Comparison of ENCODE assay signal across 10 cellular contexts in genomic region chr3:15294914-15295313, GRCh38. TPM values are rescaled to one million over a fixed set of nuclear protein-coding genes. Genes with fewer than 3 reads are reported as not detected.
DNase-seq lines count a peak whose midpoint lies in the region; ATAC-seq, FAIRE-seq and TF ChIP-seq lines count a peak whose summit lies in the region.
"Had no signal": no experiment of that assay in that cellular context is flagged by ENCODE, and none has a peak within 500 bp of the region (broad histone marks: within the 10 kb centered on the region; RNA-seq: fewer than 3 reads in every experiment).

No MANE protein-coding gene starts in this region.

- no peak for ATAC-seq in GM18519 (IDR thresholded peaks at IDR 0.05; ENCODE audit: low FRiP score, unreplicated experiment)

- H3K9me3 Mint-ChIP-seq in glutamatergic neuron (ENCODE audit: unreplicated experiment) = peaks cover 6% of the 10 kb centered on the region

- H3K27ac ChIP-seq in DOHH2 (ENCODE audit: low read depth, low read length) = peak overlapping the region; percentile 50
- peak overlapping the region; percentile 69 to 75 (median 72) for H3K27ac ChIP-seq in sigmoid colon
- no peak overlapping the region for H3K27ac ChIP-seq in MM.1S (ENCODE audit: low read length)

- H3K9me3 ChIP-seq in DOHH2 (ENCODE audit: control insufficient read depth, insufficient read depth, low read length) (no peaks in the 10 kb centered on the region), sigmoid colon (no peaks in the 10 kb centered on the region), MM.1S (replicated peaks; ENCODE audit: insufficient read depth, low read length) (no peaks in the 10 kb centered on the region), MG63 (no peaks in the 10 kb centered on the region)

- H3K4me3 ChIP-seq in DOHH2 (ENCODE audit: low read length) = peak overlapping the region; percentile 26
- no peak overlapping the region for H3K4me3 ChIP-seq in sigmoid colon
- H3K4me3 ChIP-seq in MM.1S (ENCODE audit: low read length) = no peak overlapping the region
- no peak overlapping the region for H3K4me3 ChIP-seq in MG63

- H3K27me3 Mint-ChIP-seq in glutamatergic neuron (ENCODE audit: unreplicated experiment) = peaks cover 9% of the 10 kb centered on the region

- H3K4me2 ChIP-seq in DOHH2 (ENCODE audit: low read length) (peak overlapping the region; percentile 61), MM.1S (ENCODE audit: low read depth, low read length) (no peak overlapping the region)

- H3F3A ChIP-seq in DOHH2 (ENCODE audit: control insufficient read depth, insufficient read depth) (peaks cover 2% of the 10 kb centered on the region; the same call in 1 of the 2 replicates), MM.1S (ENCODE audit: insufficient read depth, low read length) (peaks cover 20% of the 10 kb centered on the region)

- no peak overlapping the region for H3K9ac ChIP-seq in MM.1S (ENCODE audit: low read length)

- H3K27me3 ChIP-seq in DOHH2 (ENCODE audit: control insufficient read depth, low read length) (no peaks in the 10 kb centered on the region), sigmoid colon (no peaks in the 10 kb centered on the region), MM.1S (replicated peaks; ENCODE audit: insufficient read depth, low read length) (no peaks in the 10 kb centered on the region), MG63 (no peaks in the 10 kb centered on the region)

- DNase-seq in SKM-1 treated with dmso at 0.1 percent for 144 hours (lab: John Stamatoyannopoulos, UW; ENCODE audit: unreplicated experiment) (peak; percentile 31), glutamatergic neuron (no peak), sigmoid colon (peak; percentile 72), MM.1S (no peak), HTR-8/SVneo (ENCODE audit: insufficient read length, low spot score) (no peak), MG63 (no peak)
- DNase-seq: NCI-H526 treated with DMSO at 0.1 percent for 48 hours had no signal

- no peaks in the 10 kb centered on the region for H3K36me3 Mint-ChIP-seq in glutamatergic neuron (ENCODE audit: unreplicated experiment)

- H3K27ac Mint-ChIP-seq in glutamatergic neuron (ENCODE audit: unreplicated experiment) = peak overlapping the region; percentile 63

- peaks cover 38% of the 10 kb centered on the region for H3K79me2 ChIP-seq in DOHH2 (ENCODE audit: control insufficient read depth, low read length)
- H3K79me2 ChIP-seq in MM.1S (ENCODE audit: low read length) = no peaks in the 10 kb centered on the region

- H2AFZ ChIP-seq in MM.1S (ENCODE audit: low read length) = no peak overlapping the region

- no peaks in the 10 kb centered on the region for H4K20me1 ChIP-seq in DOHH2 (ENCODE audit: control insufficient read depth, insufficient read depth, low read depth, low read length)
- H4K20me1 ChIP-seq in MM.1S (ENCODE audit: insufficient read depth, low read length) = no peaks in the 10 kb centered on the region

- peak in 1 of 4 donors; percentile 39 for TF ChIP-seq EP300 in sigmoid colon (IDR thresholded peaks at IDR 0.05)

- intact Hi-C loops in sigmoid colon (cut with DNase I) = loop anchor here (5.0 kb wide), 1 partner anchor 32 kb away; no protein-coding TSS in a partner anchor

- FAIRE-seq in HTR-8/SVneo (lab: Jason Lieb, UNC) = no peak
- FAIRE-seq: frontal cortex had no signal

- TF ChIP-seq CTCF in DOHH2 (IDR thresholded peaks at IDR 0.05; ENCODE audit: low read depth, low read length, poor library complexity, severe bottlenecking) = no peak
- no peak for TF ChIP-seq CTCF in glutamatergic neuron (IDR thresholded peaks at IDR 0.05; ENCODE audit: partially characterized antibody, unreplicated experiment)
- no peak for TF ChIP-seq CTCF in sigmoid colon (IDR thresholded peaks at IDR 0.05)
- no peak for TF ChIP-seq CTCF in MM.1S (IDR thresholded peaks at IDR 0.05; ENCODE audit: low read length)

- no peak overlapping the region for H3K4me3 Mint-ChIP-seq in glutamatergic neuron (ENCODE audit: unreplicated experiment)

- H3K4me1 ChIP-seq in DOHH2 (ENCODE audit: control insufficient read depth, low read length) (peaks cover 49% of the 10 kb centered on the region), sigmoid colon (peaks cover 0 to 23% (median 16%) of the 10 kb centered on the region in 4 donors), MM.1S (ENCODE audit: low read length) (peaks cover 21% of the 10 kb centered on the region)

- H3K36me3 ChIP-seq in DOHH2 (ENCODE audit: control insufficient read depth, low read length) (peaks cover 26% of the 10 kb centered on the region), sigmoid colon (no peaks in the 10 kb centered on the region), MM.1S (replicated peaks; ENCODE audit: insufficient read depth, low read length) (no peaks in the 10 kb centered on the region), MG63 (no peaks in the 10 kb centered on the region)

- 79 to 88% methylated on average over 5 of the region's 5 CpGs for WGBS in sigmoid colon, 2 donors

- H3K9me2 ChIP-seq in DOHH2 (replicated peaks; ENCODE audit: control insufficient read depth, low read length) = no peaks in the 10 kb centered on the region
- no peaks in the 10 kb centered on the region for H3K9me2 ChIP-seq in MM.1S (replicated peaks; ENCODE audit: insufficient read depth, low read length)

- peaks cover 23% of the 10 kb centered on the region for H3K4me1 Mint-ChIP-seq in glutamatergic neuron (ENCODE audit: low read depth, unreplicated experiment)

- TF ChIP-seq POLR2A in sigmoid colon (IDR thresholded peaks at IDR 0.05) = no peak

RNA-seq across cellular contexts. Expression of gene SH3BP5, which starts 37.5 kb away (rescaled TPM):
- total RNA-seq in glutamatergic neuron (ENCODE audit: unreplicated experiment) = 25.3 TPM
- total RNA-seq in sigmoid colon = 10 to 100 TPM; 25.1 to 40.4 (median 31.9) TPM
- 10 to 100 TPM in 2 of 3 donors, 1 to 10 TPM in 1; 5.5 to 31.2 (median 21.6) TPM for polyA plus RNA-seq in sigmoid colon
- total RNA-seq in MG63 (2014; rRNA removed; shearing (Covaris generic); ENCODE audit: low replicate concordance) = 2.8 and 3.1 TPM in 2 replicates

Comparison
In these comparisons a context has a peak if more than half of its experiments do, and no peak if none do; other contexts are left out.
1. DNase-seq: peak in SKM-1 treated with dmso at 0.1 percent for 144 hours (single experiment) and sigmoid colon (single experiment); none in glutamatergic neuron (single experiment), MM.1S (single experiment), HTR-8/SVneo (single experiment) and MG63 (single experiment).